Comparison of ENCODE assay signal across 29 cellular contexts in the genomic region with DNA sequence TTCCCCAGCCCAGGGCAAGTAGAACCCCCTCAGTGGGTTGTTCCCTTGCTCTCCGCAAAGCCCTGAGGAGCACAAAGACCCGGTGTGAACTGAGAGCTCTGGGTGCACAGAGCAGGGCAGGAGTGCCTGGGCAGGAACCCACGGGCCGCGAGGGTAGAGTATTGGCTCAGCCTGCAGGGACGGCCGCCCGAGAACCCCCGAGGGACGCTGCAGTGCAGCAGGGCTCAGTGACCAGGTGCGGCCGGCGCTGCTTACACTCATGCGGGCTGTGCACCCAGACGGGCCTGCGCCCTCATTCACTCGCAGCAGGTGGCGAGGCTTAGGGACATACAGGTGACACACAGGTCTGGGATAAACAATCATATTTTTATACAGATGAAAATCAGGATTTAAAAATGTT. TPM values are rescaled to one million over a fixed set of nuclear protein-coding genes. Genes with fewer than 3 reads are reported as not detected.
"Had no signal": no experiment of that assay in that cellular context is flagged by ENCODE, and none has a peak within 500 bp of the region (broad histone marks: within the 10 kb centered on the region; RNA-seq: fewer than 3 reads in every experiment).

No MANE protein-coding gene starts in this region.

- H3K36me3 ChIP-seq: left lung, lower lobe of right lung, neural progenitor cell, pancreas, prostate gland, stomach, thyroid gland, transverse colon, uterus had no signal

- H3K9me3 ChIP-seq: left lung, lower lobe of right lung, pancreas, prostate gland, stomach, testis, thyroid gland, transverse colon, uterus had no signal

- H3K4me3 ChIP-seq: left lung, lower lobe of right lung, neural progenitor cell, pancreas, prostate gland, skin epidermis, stomach, testis, thyroid gland, transverse colon, uterus had no signal

- DNase-seq: hypothalamus; immature natural killer cell; kidney; left colon; lower lobe of right lung; mammary epithelial cell; mesendoderm; naive B cell; natural killer cell; nephron progenitor cell; pancreas; retina; right cardiac atrium; stimulated activated CD4-positive, alpha-beta T cell treated with anti-CD3 and anti-CD28 coated beads, Interleukin-12 subunit alpha, Interleukin-12 subunit beta, amount 100 ng/mL, for 4 hours; stimulated activated CD4-positive, alpha-beta T cell treated with anti-CD3 and anti-CD28 coated beads, Interleukin-15, amount 100 ng/mL, for 24 hours; stimulated activated CD4-positive, alpha-beta T cell treated with anti-CD3 and anti-CD28 coated beads, Interleukin-2, amount 100 ng/mL, for 24 hours; stimulated activated CD4-positive, alpha-beta T cell treated with anti-CD3 and anti-CD28 coated beads, Interleukin-4, amount 100 ng/mL, for 1 hour; stimulated activated naive CD4-positive, alpha-beta T cell; stomach; testis; thyroid gland; transverse colon; uterus had no signal

- H3K27me3 ChIP-seq: left lung, neural progenitor cell, testis, thyroid gland, uterus had no signal

- H3K9ac ChIP-seq: neural progenitor cell had no signal

- FAIRE-seq: islet of Langerhans, kidney, pancreas had no signal

- H2AFZ ChIP-seq: neural progenitor cell had no signal

- H3K4me2 ChIP-seq: neural progenitor cell had no signal

- H3K4me1 ChIP-seq: left lung, lower lobe of right lung, neural progenitor cell, pancreas, prostate gland, stomach, testis, thyroid gland, transverse colon, uterus had no signal

- H3K27ac ChIP-seq: left lung, lower lobe of right lung, neural progenitor cell, pancreas, prostate gland, skin epidermis, stomach, testis, thyroid gland, transverse colon, uterus had no signal

- ATAC-seq: left colon, left lung, natural killer cell, pancreas, sciatic nerve had no signal

RNA-seq across cellular contexts. Expression of a gene that starts 51.9 kb away (rescaled TPM):
- total RNA-seq: mammary epithelial cell, natural killer cell had no signal
- polyA plus RNA-seq: immature natural killer cell, mammary epithelial cell had no signal
